In the genomic region with DNA sequence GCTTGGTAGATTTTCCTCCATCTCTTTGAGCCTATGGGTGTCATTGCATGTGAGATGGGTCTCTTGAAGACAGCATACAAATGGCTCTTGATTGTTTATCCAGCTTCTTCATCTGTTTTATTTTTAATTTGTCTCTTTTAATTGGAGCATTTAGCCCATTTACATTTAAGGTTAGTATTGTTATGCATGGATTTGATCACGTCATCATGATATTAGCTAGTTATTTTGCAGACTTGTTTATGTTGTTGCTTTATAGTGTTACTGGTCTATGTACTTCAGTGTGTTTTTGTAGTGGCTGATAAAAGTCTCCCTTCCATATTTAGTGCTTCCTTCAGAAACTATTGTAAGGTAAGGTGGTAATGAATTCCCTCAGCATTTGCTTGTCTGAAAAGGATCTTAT, we compare ENCODE assay signal across 11 cellular contexts.
"Had no signal": no experiment of that assay in that cellular context is flagged by ENCODE, and none has a peak within 500 bp of the region (broad histone marks: within the 10 kb centered on the region; RNA-seq: fewer than 3 reads in every experiment).

No MANE protein-coding gene starts in this region.

- H3K36me3 ChIP-seq: HAP-1 had no signal

- H2AFZ ChIP-seq: GM23248, GM23338 had no signal

- DNase-seq: GM23248, GOT3, H7, H9, HCEC 1CT, HFFc6 had no signal

- H3K4me3 ChIP-seq: GM23248, GM23338, HAP-1 had no signal

- H3K27ac ChIP-seq: GM23248 had no signal

- ATAC-seq: GM23338, HCT116 had no signal

- H3K4me1 Mint-ChIP-seq: GM23338, H9 had no signal

- H3K27ac Mint-ChIP-seq: GM23338, H9, HFFc6 had no signal

- H3K4me2 ChIP-seq: GM23338 had no signal

- H3K4me1 ChIP-seq: HAP-1 had no signal

- H3K4me3 Mint-ChIP-seq: GM23338, H9, HFFc6 had no signal

- FAIRE-seq: H1, H54 had no signal

- H3K9ac ChIP-seq: GM23248 had no signal
